23 cellular contexts compared by ENCODE assay signal in genomic region chr20:19254956-19255355, GRCh38. TPM values are rescaled to one million over a fixed set of nuclear protein-coding genes. Genes with fewer than 3 reads are reported as not detected.
DNase-seq lines count a peak whose midpoint lies in the region; ATAC-seq and TF ChIP-seq lines count a peak whose summit lies in the region.
"Had no signal": no experiment of that assay in that cellular context is flagged by ENCODE, and none has a peak within 500 bp of the region (broad histone marks: within the 10 kb centered on the region; RNA-seq: fewer than 3 reads in every experiment).

No MANE protein-coding gene starts in this region.

- no TSS peak for BruUV-seq in A673 (replicated peaks; lab: Mats Ljungman, UMichigan)

- DNase-seq in A673 (ENCODE audit: low spot score) (peak; percentile 50), Daoy (ENCODE audit: low read depth) (peak; percentile 36), adipocyte (ENCODE audit: low read depth) (peak; percentile 16), mucosa of descending colon (no peak), DMS114 treated with DMSO at 0.1 percent for 48 hours (lab: John Stamatoyannopoulos, UW; ENCODE audit: unreplicated experiment) (no peak), GOT3 (lab: John Stamatoyannopoulos, UW) (no peak)
- DNase-seq: activated CD4-positive, alpha-beta T cell treated with anti-CD3 and anti-CD28 coated beads for 48 hours; activated CD8-positive, alpha-beta memory T cell treated with anti-CD3 and anti-CD28 coated beads for 24 hours; activated gamma-delta T cell; glutamatergic neuron; Karpas-422; NCI-H2029; NCI-H524; Peyer's patch; SIG-M5; stimulated activated naive CD8-positive, alpha-beta T cell treated with anti-CD3 and anti-CD28 coated beads, Interleukin-15, amount 100 ng/mL, for 72 hours; thyroid gland had no signal

- H3K27me3 ChIP-seq in A673 (replicated peaks; ENCODE audit: insufficient read depth, low read depth, low read length, poor library complexity) (no peaks in the 10 kb centered on the region), adipocyte (replicated peaks; ENCODE audit: control insufficient read depth, insufficient read depth, low read length) (no peaks in the 10 kb centered on the region)
- H3K27me3 ChIP-seq: Peyer's patch, thyroid gland had no signal

- POLR2A ChIA-PET in A673 (lab: Charles Lee; ENCODE audit: low non-redundant PET), result no interaction called here

- intact Hi-C loops in A673 (cut with micrococcal nuclease; ENCODE audit: unreplicated experiment) (no loop called here), mucosa of descending colon (cut with DNase I, micrococcal nuclease) (no loop called here)

- peak; percentile 65 for ATAC-seq in mucosa of descending colon
- ATAC-seq in HG02852 (IDR thresholded peaks at IDR 0.05; ENCODE audit: unreplicated experiment), result no peak
- ATAC-seq: GM12878; natural killer cell treated with Interleukin-12 subunit alpha and Interleukin-12 subunit beta and Interleukin-15 and Interleukin-18, amount 100 ng/mL, for 72 hours; stimulated activated naive CD8-positive, alpha-beta T cell treated with anti-CD3 and anti-CD28 coated beads, Interleukin-15, amount 100 ng/mL, for 72 hours had no signal

- no peaks in the 10 kb centered on the region for H3K36me3 ChIP-seq in A673 (ENCODE audit: insufficient read depth, low read length, poor library complexity, severe bottlenecking)
- H3K36me3 ChIP-seq in adipocyte (ENCODE audit: control insufficient read depth, insufficient read depth, low read length, severe bottlenecking), result no peaks in the 10 kb centered on the region
- H3K36me3 ChIP-seq in mucosa of descending colon (ENCODE audit: low read depth), result no peaks in the 10 kb centered on the region
- H3K36me3 ChIP-seq: Peyer's patch, thyroid gland had no signal

- H3K27ac ChIP-seq in A673 (ENCODE audit: low read depth, low read length, poor library complexity, severe bottlenecking), result peak overlapping the region; percentile 57
- H3K27ac ChIP-seq: C4-2B, HL-60, thyroid gland, VCaP had no signal

- no peak for TF ChIP-seq CTCF in A673 (conservative IDR thresholded peaks at IDR 0.05; ENCODE audit: low read depth, low read length)
- no peak for TF ChIP-seq CTCF in mucosa of descending colon (IDR thresholded peaks at IDR 0.05)

- H3K9me3 ChIP-seq in A673 (ENCODE audit: low read depth, low read length, poor library complexity, severe bottlenecking) (no peaks in the 10 kb centered on the region), adipocyte (ENCODE audit: control insufficient read depth, low read length) (no peaks in the 10 kb centered on the region), mucosa of descending colon (no peaks in the 10 kb centered on the region)
- H3K9me3 ChIP-seq: Peyer's patch, thyroid gland had no signal

- no peak overlapping the region for H3K4me3 ChIP-seq in A673 (ENCODE audit: low read depth, low read length, poor library complexity, severe bottlenecking)
- H3K4me3 ChIP-seq in adipocyte (ENCODE audit: low read length), result no peak overlapping the region
- no peak overlapping the region for H3K4me3 ChIP-seq in mucosa of descending colon
- H3K4me3 ChIP-seq: GM12878, Peyer's patch, thyroid gland had no signal

- peaks cover 41% of the 10 kb centered on the region for H3K4me1 ChIP-seq in A673 (ENCODE audit: insufficient read depth, low read length, poor library complexity, severe bottlenecking)
- peaks cover 60% of the 10 kb centered on the region for H3K4me1 ChIP-seq in adipocyte (ENCODE audit: control insufficient read depth, insufficient read depth, low read length)
- no peaks in the 10 kb centered on the region for H3K4me1 ChIP-seq in mucosa of descending colon (ENCODE audit: low read depth)
- H3K4me1 ChIP-seq: Peyer's patch, thyroid gland had no signal

- CTCF ChIA-PET in A673 (lab: Charles Lee), result no interaction called here

- no peak overlapping the region for H3K9ac ChIP-seq in adipocyte (ENCODE audit: low read length)

RNA-seq across cellular contexts. Expression of gene SLC24A3, which starts 42.5 kb away (rescaled TPM):
- total RNA-seq in A673 (2021) (46.0 and 47.8 TPM in 2 replicates), mucosa of descending colon (10 to 100 TPM in 1 of 3 donors, 1 to 10 TPM in 2; 4.3 to 34.9 (median 5.7) TPM)
- total RNA-seq in Daoy (2014; rRNA removed; shearing (Covaris generic)), result 0.06 TPM in 1 of 2 replicates, not detected in the other
- total RNA-seq: GM12878 had no signal

Comparison
In these comparisons a context has a peak if more than half of its experiments do, and no peak if none do; other contexts are left out.
1. DNase-seq: peak in A673 (single experiment), Daoy (single experiment) and adipocyte (single experiment); none in mucosa of descending colon (0 of 3), DMS114 treated with DMSO at 0.1 percent for 48 hours (single experiment) and GOT3 (single experiment).